In genomic region chr11:15655552-15655951, GRCh38 we compare ENCODE assay signal across 18 cellular contexts.
DNase-seq lines count a peak whose midpoint lies in the region; ATAC-seq and TF ChIP-seq lines count a peak whose summit lies in the region.
"Had no signal": no experiment of that assay in that cellular context is flagged by ENCODE, and none has a peak within 500 bp of the region (broad histone marks: within the 10 kb centered on the region; RNA-seq: fewer than 3 reads in every experiment).

No MANE protein-coding gene starts in this region.

- no peaks in the 10 kb centered on the region for H3K27me3 ChIP-seq in endodermal cell (ENCODE audit: control insufficient read depth, insufficient read depth, low read length, poor library complexity, severe bottlenecking)

- TF ChIP-seq CTCF in endodermal cell (conservative IDR thresholded peaks at IDR 0.05) (no peak), osteocyte (IDR thresholded peaks at IDR 0.05) (no peak)

- H3K36me3 Mint-ChIP-seq in endodermal cell (ENCODE audit: low read depth): no peaks in the 10 kb centered on the region
- no peaks in the 10 kb centered on the region for H3K36me3 Mint-ChIP-seq in osteocyte (ENCODE audit: unreplicated experiment)
- H3K36me3 Mint-ChIP-seq: CD8-positive, alpha-beta T cell had no signal

- no peaks in the 10 kb centered on the region for H3K9me3 Mint-ChIP-seq in endodermal cell
- H3K9me3 Mint-ChIP-seq in osteocyte (ENCODE audit: unreplicated experiment): no peaks in the 10 kb centered on the region
- H3K9me3 Mint-ChIP-seq: CD8-positive, alpha-beta T cell had no signal

- ATAC-seq in GM18517 (IDR thresholded peaks at IDR 0.05; ENCODE audit: unreplicated experiment): no peak
- ATAC-seq: CD8-positive, alpha-beta T cell had no signal

- H3K4me3 Mint-ChIP-seq in endodermal cell (no peak overlapping the region), osteocyte (ENCODE audit: unreplicated experiment) (no peak overlapping the region)
- H3K4me3 Mint-ChIP-seq: CD8-positive, alpha-beta T cell had no signal

- H3K4me1 Mint-ChIP-seq in endodermal cell: peaks cover 21% of the 10 kb centered on the region
- H3K4me1 Mint-ChIP-seq in osteocyte (ENCODE audit: unreplicated experiment): peaks cover 12% of the 10 kb centered on the region

- H3K27ac Mint-ChIP-seq in endodermal cell: no peak overlapping the region
- H3K27ac Mint-ChIP-seq in osteocyte (ENCODE audit: unreplicated experiment): no peak overlapping the region
- H3K27ac Mint-ChIP-seq: CD8-positive, alpha-beta T cell had no signal

- H3K27ac ChIP-seq in endodermal cell (ENCODE audit: low read depth, low read length): no peak overlapping the region
- H3K27ac ChIP-seq: BLaER1 treated with 17β-estradiol and CSF1 and Interleukin-3, amounts not matched to agents 10 nM and 100 nM; SJCRH30 had no signal

- H3K9me3 ChIP-seq in endodermal cell (ENCODE audit: control insufficient read depth, low read length): no peaks in the 10 kb centered on the region
- H3K9me3 ChIP-seq: BLaER1 treated with 17β-estradiol and CSF1 and Interleukin-3, amounts not matched to agents 10 nM and 100 nM; SJCRH30 had no signal

- H3K4me1 ChIP-seq in endodermal cell (ENCODE audit: control insufficient read depth, insufficient read depth, low read length): peaks cover 8% of the 10 kb centered on the region
- H3K4me1 ChIP-seq: SJCRH30 had no signal

- WGBS in endodermal cell (ENCODE audit: insufficient coverage in 1 of 2, insufficient read length in 1 of 2), 2 experiments: 95 to 97% methylated on average over 2 to 8 of the region's 8 CpGs

- peak; percentile 7 for DNase-seq in NCI-H748 (lab: John Stamatoyannopoulos, UW; ENCODE audit: unreplicated experiment)
- no peak for DNase-seq in NCI-H748 treated with DMSO at 0.1 percent for 48 hours (lab: John Stamatoyannopoulos, UW)
- peak; percentile 40 for DNase-seq in NCI-H226
- peak; percentile 5 for DNase-seq in endodermal cell
- peak; percentile 25 for DNase-seq in osteocyte (ENCODE audit: extremely low spot score, unreplicated experiment)
- DNase-seq in NCI-H187 treated with DMSO at 0.1 percent for 48 hours (lab: John Stamatoyannopoulos, UW): no peak
- DNase-seq in OCI-M1 (lab: John Stamatoyannopoulos, UW): no peak
- DNase-seq: 8988T; CD8-positive, alpha-beta T cell; DMS79; KG1; NCI-H1105 treated with DMSO at 0.1 percent for 48 hours; NCI-H2081 treated with DMSO at 0.1 percent for 48 hours; NCI-H774; NK-92 treated with Interleukin-12 subunit alpha and Interleukin-12 subunit beta, amount 100 ng/mL, for 24 hours; SJCRH30 had no signal

- no peaks in the 10 kb centered on the region for H3K36me3 ChIP-seq in endodermal cell (ENCODE audit: control insufficient read depth, insufficient read depth, low read length)
- H3K36me3 ChIP-seq: BLaER1 treated with 17β-estradiol and CSF1 and Interleukin-3, amounts not matched to agents 10 nM and 100 nM; SJCRH30 had no signal

- H3K4me3 ChIP-seq in endodermal cell (ENCODE audit: low read length): no peak overlapping the region
- H3K4me3 ChIP-seq: BLaER1 treated with 17β-estradiol and CSF1 and Interleukin-3, amounts not matched to agents 10 nM and 100 nM; SJCRH30 had no signal

- no peaks in the 10 kb centered on the region for H3K27me3 Mint-ChIP-seq in endodermal cell (ENCODE audit: insufficient read depth)
- peaks cover 25% of the 10 kb centered on the region for H3K27me3 Mint-ChIP-seq in osteocyte (ENCODE audit: unreplicated experiment)

- no peak overlapping the region for H3K9ac ChIP-seq in endodermal cell (ENCODE audit: extremely low read depth, low read length, poor library complexity, severe bottlenecking)
- H3K9ac ChIP-seq: BLaER1 treated with 17β-estradiol and CSF1 and Interleukin-3, amounts not matched to agents 10 nM and 100 nM had no signal

Comparison
In these comparisons a context has a peak if more than half of its experiments do, and no peak if none do; other contexts are left out.
1. DNase-seq: peak in NCI-H748 (single experiment), NCI-H226 (single experiment), endodermal cell (single experiment) and osteocyte (single experiment); none in NCI-H748 treated with DMSO at 0.1 percent for 48 hours (single experiment), NCI-H187 treated with DMSO at 0.1 percent for 48 hours (single experiment) and OCI-M1 (single experiment).